11 cellular contexts compared by ENCODE assay signal in the genomic region with DNA sequence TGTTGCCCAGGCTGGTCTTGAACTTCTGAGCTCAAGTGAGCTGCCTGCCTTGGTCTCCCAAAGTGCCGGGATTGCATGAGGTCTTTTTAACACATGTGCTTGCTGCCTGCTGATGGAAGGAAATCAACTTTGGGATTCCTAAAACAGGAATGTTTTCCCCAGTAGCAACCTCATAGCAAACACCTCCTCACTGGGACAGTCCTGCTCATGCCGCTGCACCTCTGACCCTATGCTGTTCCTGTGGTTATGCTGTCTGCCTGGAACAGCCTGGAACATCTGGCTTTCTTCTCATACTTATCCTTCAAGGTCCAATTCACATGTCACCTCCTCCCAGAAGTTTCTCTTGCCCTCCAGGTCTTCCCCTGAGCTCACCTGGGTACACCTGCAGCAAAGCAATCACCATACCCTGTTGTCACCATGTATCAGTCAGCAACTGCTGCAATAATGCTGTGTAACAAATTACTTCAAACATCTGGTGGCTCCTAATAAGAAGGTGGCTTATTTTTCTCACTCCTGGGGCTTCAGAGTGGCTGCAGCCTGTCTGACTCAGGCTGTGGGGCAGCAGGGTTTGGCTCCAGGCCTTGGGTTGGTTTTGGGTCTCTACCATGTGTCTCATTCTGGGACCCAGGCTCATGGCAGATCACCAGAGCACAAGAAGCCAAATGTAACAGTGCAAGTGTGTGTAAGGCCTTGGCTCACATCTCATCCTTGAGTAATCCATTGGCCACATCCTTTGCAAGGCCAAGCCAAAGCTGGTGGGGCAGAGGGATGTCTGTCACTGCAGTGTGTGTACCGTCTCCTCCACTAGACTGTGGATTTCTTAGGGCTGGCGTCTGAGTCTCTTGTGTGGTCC.
"Had no signal": no experiment of that assay in that cellular context is flagged by ENCODE, and none has a peak within 500 bp of the region (broad histone marks: within the 10 kb centered on the region; RNA-seq: fewer than 3 reads in every experiment).

No MANE protein-coding gene starts in this region.

- DNase-seq: activated CD4-positive, alpha-beta T cell treated with anti-CD3 and anti-CD28 coated beads, Interleukin-2, amount 50 U/mL, for 48 hours; activated CD8-positive, alpha-beta memory T cell treated with anti-CD3 and anti-CD28 coated beads, Interleukin-2, amount 10 ng/mL, durations not matched to agents 7 days and 5 days; activated naive CD4-positive, alpha-beta T cell; activated naive CD8-positive, alpha-beta T cell treated with anti-CD3 and anti-CD28 coated beads, Interleukin-2, amount 50 U/mL, for 24 hours; heart right ventricle; left lung; ovary; stimulated activated CD4-positive, alpha-beta T cell treated with anti-CD3 and anti-CD28 coated beads, Interleukin-4, amount 100 ng/mL, for 1 hour; stimulated activated CD8-positive, alpha-beta memory T cell treated with anti-CD3 and anti-CD28 coated beads, Interleukin-4, amount 100 ng/mL, for 48 hours; testis had no signal

- H3K4me3 ChIP-seq: heart right ventricle, left lung, ovary, testis had no signal

- H3K36me3 ChIP-seq: heart right ventricle, left lung, ovary had no signal

- H3K27me3 ChIP-seq: ovary, testis had no signal

- H3K9me3 ChIP-seq: ovary, testis had no signal

- H3K27ac ChIP-seq: heart right ventricle, left lung, ovary, testis had no signal

- ATAC-seq: activated CD4-positive, CD25-positive, alpha-beta regulatory T cell treated with anti-CD3 and anti-CD28 coated beads, Interleukin-2, amount 50 U/mL, for 24 hours; activated naive CD8-positive, alpha-beta T cell treated with anti-CD3 and anti-CD28 coated beads, Interleukin-2, amount 50 U/mL, for 24 hours; heart right ventricle had no signal
